ENCODE assay signal across 21 cellular contexts in the genomic region with DNA sequence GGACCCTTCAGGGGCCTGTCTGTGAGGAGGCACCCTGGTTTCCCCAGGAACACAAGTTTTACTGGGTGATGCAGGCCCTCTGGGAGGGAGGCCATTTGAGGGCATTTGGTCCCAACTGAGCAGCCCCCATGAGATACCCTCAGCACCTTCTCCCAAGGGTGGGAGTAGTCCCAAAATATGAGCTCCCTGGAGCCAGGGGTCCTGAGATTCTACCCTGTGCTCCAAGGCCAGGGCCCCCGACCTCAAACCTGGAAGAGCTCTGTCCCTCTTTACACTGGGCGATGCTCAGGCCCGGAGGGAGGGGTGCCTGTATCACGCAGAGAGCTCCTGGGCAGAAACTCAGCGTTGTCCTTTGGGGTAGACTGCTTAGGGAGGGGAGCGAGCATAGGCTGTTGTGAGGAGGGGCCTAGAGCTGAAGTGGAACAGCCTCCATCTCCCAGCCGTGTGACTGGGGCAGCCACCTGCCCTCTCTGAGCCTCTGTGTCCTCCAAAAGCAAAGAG.
"Had no signal": no experiment of that assay in that cellular context is flagged by ENCODE, and none has a peak within 500 bp of the region (broad histone marks: within the 10 kb centered on the region; RNA-seq: fewer than 3 reads in every experiment).

No MANE protein-coding gene starts in this region.

- H3K27ac Mint-ChIP-seq: activated CD4-positive, alpha-beta T cell treated with anti-CD3 and anti-CD28 coated beads, Interleukin-2, amount 10 ng/mL, durations not matched to agents 7 days and 5 days; activated CD8-positive, alpha-beta T cell treated with anti-CD3 and anti-CD28 coated beads for 36 hours; activated T-helper 1 cell treated with anti-CD3 and anti-CD28 coated beads, Interleukin-12 subunit alpha, Interleukin-12 subunit beta, Interleukin-2, Interleukin-4 antibody, amounts not matched to agents 30 ng/mL and 10 ng/mL and 1 ng/mL, durations not matched to agents 14 hours and 24 hours and 36 hours; immature natural killer cell; T-cell; T-helper 2 cell treated with Interferon-gamma antibody and Interleukin-4, amounts not matched to agents 5 μg/mL and 100 μg/mL, for 36 hours; type B pancreatic cell had no signal

- H3K79me2 ChIP-seq: hepatocyte had no signal

- DNase-seq: activated CD4-positive, alpha-beta T cell treated with anti-CD3 and anti-CD28 coated beads, Interleukin-2, amount 10 ng/mL, durations not matched to agents 7 days and 5 days; activated CD4-positive, CD25-positive, alpha-beta regulatory T cell treated with anti-CD3 and anti-CD28 coated beads, Interleukin-2, amount 50 U/mL, for 72 hours; activated CD8-positive, alpha-beta T cell treated with anti-CD3 and anti-CD28 coated beads for 36 hours; caudate nucleus; effector memory CD4-positive, alpha-beta T cell; foreskin keratinocyte; immature natural killer cell; kidney glomerular epithelial cell; naive thymus-derived CD8-positive, alpha-beta T cell; stimulated activated CD4-positive, alpha-beta T cell treated with anti-CD3 and anti-CD28 coated beads, Interleukin-12 subunit alpha, Interleukin-12 subunit beta, amount 100 ng/mL, for 4 hours; stimulated activated CD4-positive, alpha-beta T cell treated with anti-CD3 and anti-CD28 coated beads, Interleukin-4, amount 100 ng/mL, for 4 hours; T-cell; WERI-Rb-1 had no signal

- H3K4me3 Mint-ChIP-seq: activated CD4-positive, alpha-beta T cell treated with anti-CD3 and anti-CD28 coated beads, Interleukin-2, amount 10 ng/mL, durations not matched to agents 7 days and 5 days; activated CD8-positive, alpha-beta T cell treated with anti-CD3 and anti-CD28 coated beads for 36 hours; activated T-helper 1 cell treated with anti-CD3 and anti-CD28 coated beads, Interleukin-12 subunit alpha, Interleukin-12 subunit beta, Interleukin-2, Interleukin-4 antibody, amounts not matched to agents 30 ng/mL and 10 ng/mL and 1 ng/mL, durations not matched to agents 14 hours and 24 hours and 36 hours; brain; immature natural killer cell; mesothelial cell of epicardium; naive thymus-derived CD8-positive, alpha-beta T cell; T-cell; T-helper 2 cell treated with Interferon-gamma antibody and Interleukin-4, amounts not matched to agents 5 μg/mL and 100 μg/mL, for 36 hours; type B pancreatic cell had no signal

- H2AFZ ChIP-seq: hepatocyte had no signal

- H3K4me2 ChIP-seq: hepatocyte had no signal

- H3K27ac ChIP-seq: foreskin keratinocyte, left lung, WERI-Rb-1 had no signal

- H3K9me3 Mint-ChIP-seq: activated CD4-positive, alpha-beta T cell treated with anti-CD3 and anti-CD28 coated beads, Interleukin-2, amount 10 ng/mL, durations not matched to agents 7 days and 5 days; activated CD8-positive, alpha-beta T cell treated with anti-CD3 and anti-CD28 coated beads for 36 hours; activated naive CD4-positive, alpha-beta T cell treated with anti-CD3 and anti-CD28 coated beads, Interleukin-2, amount 50 U/mL, for 72 hours; activated T-helper 1 cell treated with anti-CD3 and anti-CD28 coated beads, Interleukin-12 subunit alpha, Interleukin-12 subunit beta, Interleukin-2, Interleukin-4 antibody, amounts not matched to agents 30 ng/mL and 10 ng/mL and 1 ng/mL, durations not matched to agents 14 hours and 24 hours and 36 hours; brain; immature natural killer cell; mesothelial cell of epicardium; naive thymus-derived CD8-positive, alpha-beta T cell; T-cell; T-helper 2 cell treated with Interferon-gamma antibody and Interleukin-4, amounts not matched to agents 5 μg/mL and 100 μg/mL, for 36 hours; type B pancreatic cell had no signal

- H3K36me3 ChIP-seq: left lung, WERI-Rb-1 had no signal

- H3K27me3 ChIP-seq: hepatocyte, left lung had no signal

- H3K4me1 ChIP-seq: foreskin keratinocyte, left lung had no signal

- ATAC-seq: activated CD8-positive, alpha-beta T cell treated with anti-CD3 and anti-CD28 coated beads for 36 hours; activated naive CD4-positive, alpha-beta T cell treated with anti-CD3 and anti-CD28 coated beads, Interleukin-2, amount 50 U/mL, for 72 hours; foreskin keratinocyte; left lung; naive thymus-derived CD8-positive, alpha-beta T cell; T-cell had no signal

- H3K4me3 ChIP-seq: hepatocyte, left lung had no signal

- H3K9me3 ChIP-seq: left lung had no signal

- H3K4me1 Mint-ChIP-seq: activated CD4-positive, alpha-beta T cell treated with anti-CD3 and anti-CD28 coated beads, Interleukin-2, amount 10 ng/mL, durations not matched to agents 7 days and 5 days; immature natural killer cell; naive thymus-derived CD8-positive, alpha-beta T cell; T-cell had no signal
